In genomic region chr1:6475381-6476133, GRCh38 we compare ENCODE assay signal across 8 cellular contexts. TPM values are rescaled to one million over a fixed set of nuclear protein-coding genes. Genes with fewer than 3 reads are reported as not detected.
DNase-seq lines count a peak whose midpoint lies in the region; ATAC-seq and TF ChIP-seq lines count a peak whose summit lies in the region.

No MANE protein-coding gene starts in this region.

- H3K27me3 Mint-ChIP-seq in nephron progenitor cell (ENCODE audit: low read depth, poor library complexity), result peaks cover 10% of the 10 kb centered on the region

- peaks cover 0 to 39% (median 30%) of the 10 kb centered on the region in 3 donors for H3K36me3 ChIP-seq in tibial artery

- no peaks in the 10 kb centered on the region for H3K9me3 Mint-ChIP-seq in nephron progenitor cell

- TF ChIP-seq CTCF in AG09319 (IDR thresholded peaks at IDR 0.05; ENCODE audit: low read depth, low read length), result peak; percentile 88
- peak; percentile 92 for TF ChIP-seq CTCF in epithelial cell of proximal tubule (conservative IDR thresholded peaks at IDR 0.05; ENCODE audit: low read depth, low read length)
- peak; percentile 90 for TF ChIP-seq CTCF in nephron progenitor cell (IDR thresholded peaks at IDR 0.05)
- TF ChIP-seq CTCF in tibial artery (IDR thresholded peaks at IDR 0.05), result peak; percentile 77 to 91

- H3K4me3 ChIP-seq in epithelial cell of proximal tubule (ENCODE audit: low read depth, low read length) (no peak overlapping the region), tibial artery (no peak overlapping the region)

- H3K4me1 ChIP-seq in tibial artery, result no peaks in the 10 kb centered on the region

- H3K9me3 ChIP-seq in tibial artery, result no peaks in the 10 kb centered on the region

- no peak for DNase-seq in AG09319 (ENCODE audit: extremely low read depth, low read depth)
- DNase-seq in NCI-H345 treated with DMSO at 0.1 percent for 48 hours (lab: John Stamatoyannopoulos, UW; ENCODE audit: unreplicated experiment), result peak; percentile 61
- peak; percentile 86 for DNase-seq in activated CD8-positive, alpha-beta memory T cell treated with anti-CD3 and anti-CD28 coated beads, Interleukin-2, amount 50 U/mL, for 4 hours
- no peak for DNase-seq in epithelial cell of proximal tubule (ENCODE audit: low read depth)
- peak; percentile 76 for DNase-seq in nephron progenitor cell
- DNase-seq in tibial artery, result no peak

- peaks cover 41% of the 10 kb centered on the region for H3K4me1 Mint-ChIP-seq in nephron progenitor cell

- H3K27ac ChIP-seq in tibial artery, result no peak overlapping the region

- H3K27me3 ChIP-seq in tibial artery, result peaks cover 0 to 5% of the 10 kb centered on the region in 2 donors

- ATAC-seq in GM19035 (IDR thresholded peaks at IDR 0.05; ENCODE audit: unreplicated experiment) (peak; percentile 65), HG02678 (IDR thresholded peaks at IDR 0.05; ENCODE audit: unreplicated experiment) (no peak)

- intact Hi-C loops in tibial artery (cut with DNase I; ENCODE audit: low total_unique reads), result no loop called here

- H3K27ac Mint-ChIP-seq in nephron progenitor cell, result no peak overlapping the region

- H3K4me3 Mint-ChIP-seq in nephron progenitor cell, result no peak overlapping the region

- peaks cover 17% of the 10 kb centered on the region for H3K36me3 Mint-ChIP-seq in nephron progenitor cell (ENCODE audit: low read depth)

RNA-seq across cellular contexts. Expression of gene TNFRSF25, which starts 9.6 kb away (rescaled TPM):
- 9.6 and 30.4 TPM in 2 replicates for total RNA-seq in epithelial cell of proximal tubule

RNA-seq across cellular contexts. Expression of gene PLEKHG5, which starts 15.9 kb away (rescaled TPM):
- total RNA-seq in epithelial cell of proximal tubule, result 17.4 and 23.3 TPM in 2 replicates

RNA-seq across cellular contexts. Expression of gene ESPN, which starts 51.0 kb away (rescaled TPM):
- not detected in 2 replicates for total RNA-seq in epithelial cell of proximal tubule

RNA-seq across cellular contexts. Expression of gene HES2, which starts 55.8 kb away (rescaled TPM):
- 3.0 and 6.2 TPM in 2 replicates for total RNA-seq in epithelial cell of proximal tubule

Comparison
In these comparisons a context has a peak if more than half of its experiments do, and no peak if none do; other contexts are left out.
1. DNase-seq: peak in NCI-H345 treated with DMSO at 0.1 percent for 48 hours (single experiment), activated CD8-positive, alpha-beta memory T cell treated with anti-CD3 and anti-CD28 coated beads, Interleukin-2, amount 50 U/mL, for 4 hours (single experiment) and nephron progenitor cell (single experiment); none in AG09319 (single experiment), epithelial cell of proximal tubule (single experiment) and tibial artery (0 of 2).
2. Peak in every context shown above with its lines, with median percentiles within 50 percentile points of each other: CTCF ChIP-seq.